Comparison of ENCODE assay signal across 13 cellular contexts in the genomic region with DNA sequence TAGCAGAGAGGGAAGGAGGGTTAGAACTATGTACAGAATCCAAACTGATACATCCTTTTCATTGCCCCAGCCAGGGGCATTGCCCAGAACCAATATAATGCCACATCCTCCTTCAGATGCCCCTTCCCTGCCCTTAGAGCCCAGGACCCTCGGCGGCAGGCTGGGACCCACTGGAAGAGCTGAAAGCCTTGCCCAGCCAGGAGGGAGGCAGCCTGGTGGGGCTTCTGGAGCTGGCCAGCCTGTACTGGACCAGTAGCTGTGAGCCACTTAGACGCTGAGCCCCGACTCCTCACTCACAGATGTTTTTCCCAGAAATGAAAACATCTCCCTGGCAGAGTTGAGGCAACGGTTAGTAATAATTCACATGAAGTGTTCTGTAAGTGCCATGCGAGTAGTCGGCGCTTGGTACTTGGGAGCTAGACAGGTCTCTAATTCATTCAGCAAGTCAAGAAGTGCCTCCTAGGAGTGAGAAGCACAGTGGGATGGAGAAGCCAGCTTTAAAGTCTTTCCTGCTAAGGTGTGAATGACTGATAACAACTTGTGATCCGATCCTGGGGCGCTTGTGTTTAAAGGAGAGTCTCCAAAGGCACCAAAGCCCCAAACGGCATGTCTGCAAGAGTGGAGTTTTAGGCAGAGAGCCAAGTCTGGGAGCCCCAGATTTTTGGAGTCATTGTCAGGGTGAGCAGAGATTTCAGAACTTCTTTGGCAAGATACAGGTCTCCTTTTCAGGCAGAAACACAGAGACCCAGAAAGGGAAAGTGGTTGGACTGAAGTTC. TPM values are rescaled to one million over a fixed set of nuclear protein-coding genes. Genes with fewer than 3 reads are reported as not detected.
DNase-seq lines count a peak whose midpoint lies in the region; ATAC-seq and TF ChIP-seq lines count a peak whose summit lies in the region.
"Had no signal": no experiment of that assay in that cellular context is flagged by ENCODE, and none has a peak within 500 bp of the region (broad histone marks: within the 10 kb centered on the region; RNA-seq: fewer than 3 reads in every experiment).

No MANE protein-coding gene starts in this region.

- no peaks in the 10 kb centered on the region for H3K9me3 Mint-ChIP-seq in activated naive CD8-positive, alpha-beta T cell treated with anti-CD3 and anti-CD28 coated beads, Interleukin-2, amount 50 U/mL, for 24 hours
- H3K9me3 Mint-ChIP-seq in memory B cell: no peaks in the 10 kb centered on the region
- H3K9me3 Mint-ChIP-seq in type B pancreatic cell: no peaks in the 10 kb centered on the region

- ATAC-seq in heart left ventricle: no peak
- no peak for ATAC-seq in activated naive CD8-positive, alpha-beta T cell treated with anti-CD3 and anti-CD28 coated beads, Interleukin-2, amount 50 U/mL, for 24 hours
- ATAC-seq in memory B cell (ENCODE audit: low read depth): no peak
- no peak for ATAC-seq in HG02840 (IDR thresholded peaks at IDR 0.05; ENCODE audit: low FRiP score, unreplicated experiment)
- ATAC-seq in HG03342 (IDR thresholded peaks at IDR 0.05; ENCODE audit: unreplicated experiment): no peak

- 75 to 79% (median 78%) methylated on average over 11 of the region's 11 CpGs for WGBS in heart left ventricle, 4 donors

- peaks cover 19 to 93% (median 82%) of the 10 kb centered on the region in 12 donors for H3K4me1 ChIP-seq in heart left ventricle
- no peaks in the 10 kb centered on the region for H3K4me1 ChIP-seq in A673 (ENCODE audit: insufficient read depth, low read length, poor library complexity, severe bottlenecking)

- H3K27ac Mint-ChIP-seq in activated naive CD8-positive, alpha-beta T cell treated with anti-CD3 and anti-CD28 coated beads, Interleukin-2, amount 50 U/mL, for 24 hours: peak overlapping the region; percentile 95
- H3K27ac Mint-ChIP-seq in memory B cell (peak overlapping the region; percentile 75), type B pancreatic cell (peak overlapping the region; percentile 29)

- CTCF ChIA-PET in A673 (lab: Charles Lee): no interaction called here

- H3K4me3 Mint-ChIP-seq in activated naive CD8-positive, alpha-beta T cell treated with anti-CD3 and anti-CD28 coated beads, Interleukin-2, amount 50 U/mL, for 24 hours: no peak overlapping the region
- H3K4me3 Mint-ChIP-seq in memory B cell: no peak overlapping the region
- H3K4me3 Mint-ChIP-seq in type B pancreatic cell: no peak overlapping the region

- H3K27ac ChIP-seq in heart left ventricle (peak overlapping the region in 9 of 12 donors; percentile 22 to 98 (median 36)), A673 (ENCODE audit: low read depth, low read length, poor library complexity, severe bottlenecking) (no peak overlapping the region)
- H3K27ac ChIP-seq: colonic mucosa, WERI-Rb-1 had no signal

- no peaks in the 10 kb centered on the region for H3K27me3 Mint-ChIP-seq in activated naive CD8-positive, alpha-beta T cell treated with anti-CD3 and anti-CD28 coated beads, Interleukin-2, amount 50 U/mL, for 24 hours
- H3K27me3 Mint-ChIP-seq in memory B cell (no peaks in the 10 kb centered on the region), type B pancreatic cell (no peaks in the 10 kb centered on the region)

- TF ChIP-seq POLR2A in heart left ventricle (IDR thresholded peaks at IDR 0.05): no peak

- POLR2A ChIA-PET in A673 (lab: Charles Lee; ENCODE audit: low non-redundant PET): no interaction called here

- BruUV-seq in A673 (replicated peaks; lab: Mats Ljungman, UMichigan): no TSS peak

- peaks cover 84% of the 10 kb centered on the region for H3K4me1 Mint-ChIP-seq in activated naive CD8-positive, alpha-beta T cell treated with anti-CD3 and anti-CD28 coated beads, Interleukin-2, amount 50 U/mL, for 24 hours
- H3K4me1 Mint-ChIP-seq in memory B cell (peaks cover 54% of the 10 kb centered on the region), type B pancreatic cell (ENCODE audit: unreplicated experiment) (peaks cover 17% of the 10 kb centered on the region)

- peaks cover 56% of the 10 kb centered on the region for H3K36me3 Mint-ChIP-seq in activated naive CD8-positive, alpha-beta T cell treated with anti-CD3 and anti-CD28 coated beads, Interleukin-2, amount 50 U/mL, for 24 hours (ENCODE audit: low read depth)
- H3K36me3 Mint-ChIP-seq in memory B cell (peaks cover 15% of the 10 kb centered on the region), type B pancreatic cell (peaks cover 5% of the 10 kb centered on the region)

- H3K27me3 ChIP-seq in heart left ventricle (no peaks in the 10 kb centered on the region), A673 (replicated peaks; ENCODE audit: insufficient read depth, low read depth, low read length, poor library complexity) (no peaks in the 10 kb centered on the region)
- H3K27me3 ChIP-seq: colonic mucosa had no signal

- H3K36me3 ChIP-seq in heart left ventricle (peaks cover 0 to 78% (median 35%) of the 10 kb centered on the region in 9 donors), A673 (ENCODE audit: insufficient read depth, low read length, poor library complexity, severe bottlenecking) (no peaks in the 10 kb centered on the region)
- H3K36me3 ChIP-seq: colonic mucosa, WERI-Rb-1 had no signal

- H3K9me3 ChIP-seq in heart left ventricle (no peaks in the 10 kb centered on the region), A673 (ENCODE audit: low read depth, low read length, poor library complexity, severe bottlenecking) (no peaks in the 10 kb centered on the region)
- H3K9me3 ChIP-seq: colonic mucosa had no signal

- peak in 1 of 5 donors; percentile 44 for DNase-seq in heart left ventricle
- DNase-seq in cardiac septum (ENCODE audit: low spot score): no peak
- DNase-seq in activated naive CD8-positive, alpha-beta T cell treated with anti-CD3 and anti-CD28 coated beads, Interleukin-2, amount 50 U/mL, for 24 hours: no peak
- DNase-seq in memory B cell (ENCODE audit: low spot score in 2 of 2): no peak
- DNase-seq in type B pancreatic cell (ENCODE audit: extremely low spot score, unreplicated experiment): no peak
- DNase-seq in A673 (ENCODE audit: low spot score): no peak
- DNase-seq: colonic mucosa, kidney glomerular epithelial cell, NCI-H226, WERI-Rb-1 had no signal

- intact Hi-C loops in heart left ventricle (cut with DNase I): loop anchor here in 2 of 10 donors (1.0 to 10.0 kb wide), 3 partner anchors 13 to 481 kb away; no protein-coding TSS in a partner anchor
- intact Hi-C loops in cardiac septum (cut with DNase I): loop anchor here (2.0 kb wide), 1 partner anchor 17 kb away; no protein-coding TSS in a partner anchor
- intact Hi-C loops in A673 (cut with micrococcal nuclease; ENCODE audit: unreplicated experiment): no loop called here

- TF ChIP-seq CTCF in heart left ventricle (IDR thresholded peaks at IDR 0.05) (peak in 1 of 12 donors; percentile 0), type B pancreatic cell (conservative IDR thresholded peaks at IDR 0.05) (no peak), A673 (conservative IDR thresholded peaks at IDR 0.05; ENCODE audit: low read depth, low read length) (no peak)

- no peak overlapping the region for H3K4me3 ChIP-seq in heart left ventricle
- H3K4me3 ChIP-seq in A673 (ENCODE audit: low read depth, low read length, poor library complexity, severe bottlenecking): no peak overlapping the region
- H3K4me3 ChIP-seq: colonic mucosa had no signal

RNA-seq across cellular contexts. Expression of gene VSIR, which starts 9.8 kb away (rescaled TPM):
- 100 to 1,000 TPM in 1 of 9 donors, 10 to 100 TPM in 8; 32.6 to 103 (median 83.2) TPM for total RNA-seq in heart left ventricle
- polyA plus RNA-seq in heart left ventricle: 100 to 1,000 TPM in 1 of 2 donors, 10 to 100 TPM in 1; 56.7 to 181 TPM
- total RNA-seq in cardiac septum: 63.0 TPM
- total RNA-seq in type B pancreatic cell (ENCODE audit: low replicate concordance): 47.0 and 82.1 TPM in 2 replicates
- total RNA-seq in A673 (2021): not detected in 2 replicates

RNA-seq across cellular contexts. Expression of gene C10orf105, which starts 44.0 kb away (rescaled TPM):
- under 1 TPM in 3 of 9 donors, not detected in 6; 0.05 to 0.57 (median 0.13) TPM for total RNA-seq in heart left ventricle
- polyA plus RNA-seq in heart left ventricle: under 1 TPM; 0.03 to 0.08 TPM
- not detected for total RNA-seq in cardiac septum
- 0.31 TPM in 1 of 2 replicates, not detected in the other for total RNA-seq in type B pancreatic cell (ENCODE audit: low replicate concordance)
- total RNA-seq in A673 (2021): not detected in 2 replicates
- total RNA-seq: frontal cortex had no signal

Comparison
In these comparisons a context has a peak if more than half of its experiments do, and no peak if none do; other contexts are left out.
1. H3K27ac Mint-ChIP-seq: peak in every context shown above with its lines; median percentile 95 in activated naive CD8-positive, alpha-beta T cell treated with anti-CD3 and anti-CD28 coated beads, Interleukin-2, amount 50 U/mL, for 24 hours; 75 in memory B cell; 29 in type B pancreatic cell.
2. RNA of gene VSIR, which starts 9.8 kb away (total RNA-seq): 32.6 to 103 TPM in heart left ventricle, 63.0 TPM in cardiac septum (single experiment) and 47.0 to 82.1 TPM in type B pancreatic cell; not detected in A673; every median in the first group is over 10 times any median in the second.